ENCODE assay signal across 8 cellular contexts in the genomic region with DNA sequence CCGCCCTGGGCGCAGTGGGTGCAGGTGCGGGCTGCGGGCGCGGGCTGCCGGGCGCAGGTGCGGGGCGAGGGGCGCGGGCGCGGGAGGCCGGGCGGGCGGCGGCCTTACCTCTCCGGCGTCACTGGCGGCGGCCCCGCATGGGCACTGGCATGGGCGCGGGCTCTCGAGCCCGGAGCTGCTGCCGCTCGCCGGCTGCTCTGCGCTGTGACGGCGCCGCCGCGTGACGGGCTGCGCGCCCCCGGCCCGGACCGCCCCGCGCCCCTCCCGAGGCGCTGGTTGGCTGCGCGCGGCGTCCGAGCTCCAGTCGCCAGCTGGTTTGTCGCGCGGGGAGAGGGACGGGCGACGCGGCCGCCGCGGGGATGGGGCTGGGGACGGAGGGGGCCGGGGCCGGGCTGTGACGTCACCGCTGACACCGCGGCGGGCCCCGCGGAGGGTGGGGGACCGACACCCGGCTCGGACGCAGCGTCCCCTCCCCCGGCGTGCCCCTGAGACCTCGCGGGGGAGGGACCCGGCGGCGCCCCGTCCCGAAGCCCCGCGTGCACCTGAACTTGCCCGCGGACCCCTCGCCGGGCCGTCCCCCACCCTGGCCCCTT. TPM values are rescaled to one million over a fixed set of nuclear protein-coding genes. Genes with fewer than 3 reads are reported as not detected.
DNase-seq lines count a peak whose midpoint lies in the region; ATAC-seq and TF ChIP-seq lines count a peak whose summit lies in the region.

A gene with protein sequence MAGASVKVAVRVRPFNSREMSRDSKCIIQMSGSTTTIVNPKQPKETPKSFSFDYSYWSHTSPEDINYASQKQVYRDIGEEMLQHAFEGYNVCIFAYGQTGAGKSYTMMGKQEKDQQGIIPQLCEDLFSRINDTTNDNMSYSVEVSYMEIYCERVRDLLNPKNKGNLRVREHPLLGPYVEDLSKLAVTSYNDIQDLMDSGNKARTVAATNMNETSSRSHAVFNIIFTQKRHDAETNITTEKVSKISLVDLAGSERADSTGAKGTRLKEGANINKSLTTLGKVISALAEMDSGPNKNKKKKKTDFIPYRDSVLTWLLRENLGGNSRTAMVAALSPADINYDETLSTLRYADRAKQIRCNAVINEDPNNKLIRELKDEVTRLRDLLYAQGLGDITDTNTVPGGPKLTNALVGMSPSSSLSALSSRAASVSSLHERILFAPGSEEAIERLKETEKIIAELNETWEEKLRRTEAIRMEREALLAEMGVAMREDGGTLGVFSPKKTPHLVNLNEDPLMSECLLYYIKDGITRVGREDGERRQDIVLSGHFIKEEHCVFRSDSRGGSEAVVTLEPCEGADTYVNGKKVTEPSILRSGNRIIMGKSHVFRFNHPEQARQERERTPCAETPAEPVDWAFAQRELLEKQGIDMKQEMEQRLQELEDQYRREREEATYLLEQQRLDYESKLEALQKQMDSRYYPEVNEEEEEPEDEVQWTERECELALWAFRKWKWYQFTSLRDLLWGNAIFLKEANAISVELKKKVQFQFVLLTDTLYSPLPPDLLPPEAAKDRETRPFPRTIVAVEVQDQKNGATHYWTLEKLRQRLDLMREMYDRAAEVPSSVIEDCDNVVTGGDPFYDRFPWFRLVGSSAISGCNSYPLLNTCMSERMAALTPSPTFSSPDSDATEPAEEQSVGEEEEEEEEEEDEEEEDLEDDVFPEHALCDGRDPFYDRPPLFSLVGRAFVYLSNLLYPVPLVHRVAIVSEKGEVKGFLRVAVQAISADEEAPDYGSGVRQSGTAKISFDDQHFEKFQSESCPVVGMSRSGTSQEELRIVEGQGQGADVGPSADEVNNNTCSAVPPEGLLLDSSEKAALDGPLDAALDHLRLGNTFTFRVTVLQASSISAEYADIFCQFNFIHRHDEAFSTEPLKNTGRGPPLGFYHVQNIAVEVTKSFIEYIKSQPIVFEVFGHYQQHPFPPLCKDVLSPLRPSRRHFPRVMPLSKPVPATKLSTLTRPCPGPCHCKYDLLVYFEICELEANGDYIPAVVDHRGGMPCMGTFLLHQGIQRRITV (N-terminal part only) (minus strand): TSS at position 206 of the 593 bp plus-strand sequence. CDS start 22,467 bp downstream, outside the sequence.

- H3K4me1 Mint-ChIP-seq in effector memory CD8-positive, alpha-beta T cell (ENCODE audit: low read depth in 2 of 2), result peaks cover 0 to 9% of the 10 kb centered on the region in 2 donors
- H3K4me1 Mint-ChIP-seq in osteocyte (ENCODE audit: unreplicated experiment), result peaks cover 7% of the 10 kb centered on the region

- H3K4me1 ChIP-seq in HEK293 (ENCODE audit: control insufficient read depth, insufficient read depth, low read length), result peaks cover 5% of the 10 kb centered on the region; the same call in 1 of the 2 replicates

- peak within 1 kb of the TSS; percentile 63 to 67 for H3K4me3 Mint-ChIP-seq in effector memory CD8-positive, alpha-beta T cell
- peak within 1 kb of the TSS; percentile 63 for H3K4me3 Mint-ChIP-seq in osteocyte (ENCODE audit: unreplicated experiment)

- CTCF ChIA-PET in HEK293 (lab: Yijun Ruan, JAX), result interaction anchor here (1.0 kb wide), 1 partner anchor 14 kb away, joined by 3 read pairs; no protein-coding TSS in a partner anchor

- H3K27ac ChIP-seq in HEK293 (ENCODE audit: extremely low read depth, low read depth, low read length), result peak within 1 kb of the TSS; percentile 84; the same call in 1 of the 2 replicates

- peak; percentile 32 for ATAC-seq in effector memory CD8-positive, alpha-beta T cell (replicated peaks)
- ATAC-seq in GM21529 (IDR thresholded peaks at IDR 0.05; ENCODE audit: unreplicated experiment) (no peak), HG03108 (IDR thresholded peaks at IDR 0.05; ENCODE audit: unreplicated experiment) (no peak)

- H3K4me3 ChIP-seq in HEK293 (ENCODE audit: low read depth, low read length), result peak within 1 kb of the TSS; percentile 52

- no peak within 1 kb of the TSS for H3K27ac Mint-ChIP-seq in effector memory CD8-positive, alpha-beta T cell
- H3K27ac Mint-ChIP-seq in osteocyte (ENCODE audit: unreplicated experiment), result no peak within 1 kb of the TSS

- H3K9me3 ChIP-seq in HEK293 (ENCODE audit: control insufficient read depth, insufficient read depth, low read depth, low read length), result no peaks in the 10 kb centered on the region

- TF ChIP-seq CTCF in HEK293 (tag by site-specific recombination; IDR thresholded peaks at IDR 0.05), result no peak
- no peak for TF ChIP-seq CTCF in osteocyte (IDR thresholded peaks at IDR 0.05)

- DNase-seq in NCI-H510A treated with DMSO at 0.1 percent for 48 hours (lab: John Stamatoyannopoulos, UW) (peak; percentile 76), osteocyte (ENCODE audit: extremely low spot score, unreplicated experiment) (peak; percentile 81), glomerular visceral epithelial cell (ENCODE audit: extremely low spot score) (no peak)
- no peak for DNase-seq in effector memory CD8-positive, alpha-beta T cell
- no peak for DNase-seq in NK-92 treated with Interleukin-12 subunit alpha and Interleukin-12 subunit beta, amount 100 ng/mL, for 24 hours (lab: John Stamatoyannopoulos, UW)

- peaks cover 62 to 71% of the 10 kb centered on the region in 2 donors for H3K27me3 Mint-ChIP-seq in effector memory CD8-positive, alpha-beta T cell
- H3K27me3 Mint-ChIP-seq in osteocyte (ENCODE audit: unreplicated experiment), result peaks cover 52% of the 10 kb centered on the region

- POLR2A ChIA-PET in HEK293 (lab: Yijun Ruan, JAX), result interaction anchor here (0.6 to 1.4 kb wide), 6 partner anchors 10 to 866 kb away, joined by 3 to 5 read pairs (median 3); a partner anchor contains a TSS

- peaks cover 0 to 6% of the 10 kb centered on the region in 2 experiments; a peak in 1 of 3 replicates for H3K36me3 ChIP-seq in HEK293 (ENCODE audit: control insufficient read depth in 2 of 2, insufficient read depth in 1 of 2, low read length in 2 of 2)

- H3K9me3 Mint-ChIP-seq in effector memory CD8-positive, alpha-beta T cell, result no peaks in the 10 kb centered on the region
- H3K9me3 Mint-ChIP-seq in osteocyte (ENCODE audit: unreplicated experiment), result no peaks in the 10 kb centered on the region

- no peaks in the 10 kb centered on the region for H3K36me3 Mint-ChIP-seq in effector memory CD8-positive, alpha-beta T cell (ENCODE audit: insufficient read depth)
- H3K36me3 Mint-ChIP-seq in osteocyte (ENCODE audit: unreplicated experiment), result peaks cover 4% of the 10 kb centered on the region

TF ChIP-seq in HEK293, 187 proteins besides CTCF, POLR2A, EP300 and RAD21 (continues in another document):
- peak; percentile 54; the same call in 1 of the 2 replicates for TF ChIP-seq ZIC2 (tag by site-specific recombination; IDR thresholded peaks at IDR 0.05)
- no peak for TF ChIP-seq ZNF214 (tag by site-specific recombination; IDR thresholded peaks at IDR 0.05; ENCODE audit: borderline replicate concordance)
- TF ChIP-seq ZNF571 (tag by site-specific recombination; IDR thresholded peaks at IDR 0.05), result no peak
- peak; percentile 28; the same call in 1 of the 2 replicates for TF ChIP-seq ZNF629 (tag by site-specific recombination; IDR thresholded peaks at IDR 0.05)
- TF ChIP-seq ZSCAN30 (tag by site-specific recombination; IDR thresholded peaks at IDR 0.05), result 0 out of 2 replicates have a peak, but pooled peaks have one; percentile 43
- no peak for TF ChIP-seq ZNF677 (tag by site-specific recombination; IDR thresholded peaks at IDR 0.05)
- peak; percentile 86 for TF ChIP-seq KLF10 (tag by site-specific recombination; IDR thresholded peaks at IDR 0.05)
- 0 out of 2 replicates have a peak, but pooled peaks have one; percentile 26 for TF ChIP-seq ZNF423 (tag by site-specific recombination; IDR thresholded peaks at IDR 0.05)
- TF ChIP-seq, protein P1, sequence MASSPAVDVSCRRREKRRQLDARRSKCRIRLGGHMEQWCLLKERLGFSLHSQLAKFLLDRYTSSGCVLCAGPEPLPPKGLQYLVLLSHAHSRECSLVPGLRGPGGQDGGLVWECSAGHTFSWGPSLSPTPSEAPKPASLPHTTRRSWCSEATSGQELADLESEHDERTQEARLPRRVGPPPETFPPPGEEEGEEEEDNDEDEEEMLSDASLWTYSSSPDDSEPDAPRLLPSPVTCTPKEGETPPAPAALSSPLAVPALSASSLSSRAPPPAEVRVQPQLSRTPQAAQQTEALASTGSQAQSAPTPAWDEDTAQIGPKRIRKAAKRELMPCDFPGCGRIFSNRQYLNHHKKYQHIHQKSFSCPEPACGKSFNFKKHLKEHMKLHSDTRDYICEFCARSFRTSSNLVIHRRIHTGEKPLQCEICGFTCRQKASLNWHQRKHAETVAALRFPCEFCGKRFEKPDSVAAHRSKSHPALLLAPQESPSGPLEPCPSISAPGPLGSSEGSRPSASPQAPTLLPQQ (tag by site-specific recombination; IDR thresholded peaks at IDR 0.05), result 0 out of 2 replicates have a peak, but pooled peaks have one; percentile 13
- TF ChIP-seq ZBTB21 (tag by site-specific recombination; IDR thresholded peaks at IDR 0.05), result no peak
- TF ChIP-seq, protein P2, sequence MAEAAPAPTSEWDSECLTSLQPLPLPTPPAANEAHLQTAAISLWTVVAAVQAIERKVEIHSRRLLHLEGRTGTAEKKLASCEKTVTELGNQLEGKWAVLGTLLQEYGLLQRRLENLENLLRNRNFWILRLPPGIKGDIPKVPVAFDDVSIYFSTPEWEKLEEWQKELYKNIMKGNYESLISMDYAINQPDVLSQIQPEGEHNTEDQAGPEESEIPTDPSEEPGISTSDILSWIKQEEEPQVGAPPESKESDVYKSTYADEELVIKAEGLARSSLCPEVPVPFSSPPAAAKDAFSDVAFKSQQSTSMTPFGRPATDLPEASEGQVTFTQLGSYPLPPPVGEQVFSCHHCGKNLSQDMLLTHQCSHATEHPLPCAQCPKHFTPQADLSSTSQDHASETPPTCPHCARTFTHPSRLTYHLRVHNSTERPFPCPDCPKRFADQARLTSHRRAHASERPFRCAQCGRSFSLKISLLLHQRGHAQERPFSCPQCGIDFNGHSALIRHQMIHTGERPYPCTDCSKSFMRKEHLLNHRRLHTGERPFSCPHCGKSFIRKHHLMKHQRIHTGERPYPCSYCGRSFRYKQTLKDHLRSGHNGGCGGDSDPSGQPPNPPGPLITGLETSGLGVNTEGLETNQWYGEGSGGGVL (tag by site-specific recombination; IDR thresholded peaks at IDR 0.05), result peak; percentile 89; the same call in 1 of the 2 replicates

RNA-seq across cellular contexts. Expression of the gene that starts here (rescaled TPM):
- total RNA-seq in osteocyte, result 4.3 and 5.6 TPM in 2 replicates

Comparison
In these comparisons a context has a peak if more than half of its experiments do, and no peak if none do; other contexts are left out.
1. DNase-seq: peak in NCI-H510A treated with DMSO at 0.1 percent for 48 hours (single experiment) and osteocyte (single experiment); none in effector memory CD8-positive, alpha-beta T cell (0 of 3), NK-92 treated with Interleukin-12 subunit alpha and Interleukin-12 subunit beta, amount 100 ng/mL, for 24 hours (single experiment) and glomerular visceral epithelial cell (single experiment).